ENCODE assay signal across 8 cellular contexts in the genomic region with DNA sequence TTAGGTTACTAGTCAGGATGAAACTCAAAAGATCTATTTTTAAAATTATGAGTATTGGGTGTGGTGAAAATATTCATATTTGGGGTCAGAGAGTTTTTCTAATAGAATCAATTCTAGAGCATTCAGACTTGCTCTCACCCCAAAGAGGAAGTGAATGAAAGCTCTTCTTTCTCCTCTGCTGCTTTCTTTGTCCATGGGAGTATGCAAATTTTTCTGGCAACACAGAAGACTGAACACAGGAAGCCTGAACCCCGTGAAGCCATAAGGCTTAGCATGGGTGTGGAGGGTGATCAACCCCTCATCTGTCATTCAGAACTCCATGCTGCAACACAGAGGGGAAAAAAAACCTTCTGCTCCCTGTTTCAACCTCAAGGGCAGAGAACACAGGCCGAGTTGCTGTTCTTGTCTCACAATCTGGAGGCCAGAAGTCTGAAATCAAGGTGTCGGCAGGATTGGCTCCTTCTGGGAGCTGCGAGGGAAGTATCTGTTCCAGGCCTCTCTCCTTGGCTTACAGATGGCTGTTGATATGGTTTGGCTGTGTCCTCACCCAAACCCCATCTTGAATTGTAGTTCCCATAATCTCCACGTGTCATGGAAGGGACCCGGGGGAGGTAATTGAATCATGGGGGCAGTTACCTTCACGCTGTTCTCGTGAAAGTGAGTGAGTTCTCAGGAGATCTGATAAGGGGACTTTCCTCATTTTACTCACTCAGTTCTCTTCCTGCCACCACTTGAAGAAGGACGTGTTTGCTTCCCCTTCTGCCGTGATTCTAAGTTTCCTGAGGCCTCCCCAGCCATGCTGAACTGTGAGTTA. TPM values are rescaled to one million over a fixed set of nuclear protein-coding genes. Genes with fewer than 3 reads are reported as not detected.
A peak's percentile ranks its signal among the peaks of the same experiment; 100 is the strongest.
DNase-seq lines count a peak whose midpoint lies in the region; ATAC-seq and TF ChIP-seq lines count a peak whose summit lies in the region.

No MANE protein-coding gene starts in this region.

- ATAC-seq in GM18502 (IDR thresholded peaks at IDR 0.05; ENCODE audit: poor library complexity, unreplicated experiment) = peak; percentile 84
- ATAC-seq in HG02588 (IDR thresholded peaks at IDR 0.05; ENCODE audit: unreplicated experiment) = peak; percentile 80
- ATAC-seq in psoas muscle = no peak

- H3K4me3 Mint-ChIP-seq in immature natural killer cell = peak overlapping the region; percentile 68 to 85 (median 81)

- 63 to 65% (median 64%) methylated on average over 10 of the region's 10 CpGs for WGBS in psoas muscle, 3 donors

- peak overlapping the region; percentile 87 to 98 (median 96) for H3K27ac Mint-ChIP-seq in immature natural killer cell

- H3K9me3 ChIP-seq in psoas muscle = no peaks in the 10 kb centered on the region

- peaks cover 68 to 69% of the 10 kb centered on the region in 2 donors for H3K4me1 Mint-ChIP-seq in immature natural killer cell

- H3K4me1 ChIP-seq in psoas muscle = peaks cover 5% of the 10 kb centered on the region

- no peak overlapping the region for H3K4me3 ChIP-seq in psoas muscle

- no peaks in the 10 kb centered on the region for H3K36me3 ChIP-seq in psoas muscle (ENCODE audit: insufficient read depth in 1 of 2, low read depth in 1 of 2)

- DNase-seq in NCI-H1436 (lab: John Stamatoyannopoulos, UW) (peak; percentile 82), immature natural killer cell (peak; percentile 49 to 56 (median 51)), dedifferentiated amniotic fluid mesenchymal stem cell (ENCODE audit: extremely low spot score) (no peak), psoas muscle (no peak)
- peak; percentile 41 to 75 for DNase-seq in activated CD8-positive, alpha-beta memory T cell treated with anti-CD3 and anti-CD28 coated beads for 4 hours (ENCODE audit: low read depth in 2 of 2)
- DNase-seq in stimulated activated CD8-positive, alpha-beta memory T cell treated with anti-CD3 and anti-CD28 coated beads, Interleukin-4, amount 100 ng/mL, for 24 hours (ENCODE audit: low read depth) = peak; percentile 47

- no peak overlapping the region for H3K27ac ChIP-seq in psoas muscle

- peaks cover 0 to 13% (median 4%) of the 10 kb centered on the region in 3 donors for H3K36me3 Mint-ChIP-seq in immature natural killer cell

- peaks cover 0 to 8% (median 7%) of the 10 kb centered on the region in 3 donors for H3K27me3 Mint-ChIP-seq in immature natural killer cell (ENCODE audit: low read depth in 3 of 3)

- peaks cover 0 to 2% (median 0%) of the 10 kb centered on the region in 3 donors for H3K27me3 ChIP-seq in psoas muscle (ENCODE audit: insufficient read depth in 3 of 3, low read length in 2 of 3)

- intact Hi-C loops in psoas muscle (cut with DNase I) = no loop called here

- no peak for TF ChIP-seq CTCF in psoas muscle (IDR thresholded peaks at IDR 0.05)

- peaks cover 0 to 5% (median 0%) of the 10 kb centered on the region in 6 donors for H3K9me3 Mint-ChIP-seq in immature natural killer cell

RNA-seq across cellular contexts. Expression of gene CD47, which starts 33.7 kb away (rescaled TPM):
- polyA plus RNA-seq in immature natural killer cell (100 to 1,000 TPM; 291 to 313 (median 291) TPM), psoas muscle (10 to 100 TPM; 12.2 to 53.1 (median 14.7) TPM)
- 10 to 100 TPM; 12.9 to 26.5 (median 17.5) TPM for total RNA-seq in psoas muscle

Comparison
In these comparisons a context has a peak if more than half of its experiments do, and no peak if none do; other contexts are left out.
1. ATAC-seq: peak in GM18502 (single experiment) and HG02588 (single experiment); none in psoas muscle (0 of 4).
2. DNase-seq: peak in NCI-H1436 (single experiment), activated CD8-positive, alpha-beta memory T cell treated with anti-CD3 and anti-CD28 coated beads for 4 hours (2 of 2), immature natural killer cell (3 of 3) and stimulated activated CD8-positive, alpha-beta memory T cell treated with anti-CD3 and anti-CD28 coated beads, Interleukin-4, amount 100 ng/mL, for 24 hours (single experiment); none in dedifferentiated amniotic fluid mesenchymal stem cell (single experiment) and psoas muscle (0 of 2).
3. RNA of gene CD47, which starts 33.7 kb away (polyA plus RNA-seq): 291 to 313 TPM in immature natural killer cell; 12.2 to 53.1 TPM in psoas muscle; every median in the first group is over 4 times any median in the second.